In the genomic region with DNA sequence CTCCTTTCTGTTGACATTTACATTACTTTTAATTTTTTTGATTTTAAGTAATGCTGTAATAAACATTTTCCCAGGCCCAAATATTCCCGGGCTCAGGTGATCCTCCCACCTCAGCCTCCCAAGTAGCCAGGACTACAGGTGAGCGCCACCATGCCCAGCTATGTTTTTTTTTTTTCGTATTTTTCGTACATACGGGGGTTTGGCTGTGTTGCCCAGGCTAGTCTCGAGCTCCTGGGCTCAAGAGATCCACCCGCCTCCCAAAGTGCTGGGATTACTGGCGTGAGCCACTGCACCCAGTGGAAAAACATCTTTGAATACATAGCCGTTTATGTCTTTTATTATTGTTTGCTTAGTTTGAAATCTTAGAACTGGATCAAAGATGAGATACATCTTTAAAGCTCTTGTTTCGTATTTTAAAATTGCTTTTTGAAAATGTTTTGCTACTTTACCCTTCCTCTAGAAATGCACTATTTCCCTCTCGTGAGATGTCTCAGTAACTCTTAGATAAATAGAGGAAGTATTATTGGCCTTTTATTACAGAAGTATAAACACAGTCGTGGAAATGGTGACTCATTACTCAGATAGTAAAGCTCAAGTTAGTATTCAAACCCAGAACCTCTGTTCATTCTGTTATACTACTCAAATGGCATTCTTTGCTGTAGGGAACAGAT, we compare ENCODE assay signal across 8 cellular contexts. TPM values are rescaled to one million over a fixed set of nuclear protein-coding genes. Genes with fewer than 3 reads are reported as not detected.
A peak's percentile ranks its signal among the peaks of the same experiment; 100 is the strongest.
DNase-seq lines count a peak whose midpoint lies in the region; ATAC-seq and TF ChIP-seq lines count a peak whose summit lies in the region.

No MANE protein-coding gene starts in this region.

- H3K27ac Mint-ChIP-seq in stimulated activated naive CD8-positive, alpha-beta T cell treated with anti-CD3 and anti-CD28 coated beads, Interleukin-15, Interleukin-2, amounts not matched to agents 100 ng/mL and 50 ng/mL, for 24 hours, result peak overlapping the region; percentile 89
- H3K27ac Mint-ChIP-seq in neural progenitor cell, result no peak overlapping the region

- H3K4me3 ChIP-seq in endocrine pancreas (ENCODE audit: control insufficient read depth, insufficient read depth, low read length) (peak overlapping the region; percentile 98), neural progenitor cell (peak overlapping the region; percentile 74)

- H3F3A ChIP-seq in neural progenitor cell (ENCODE audit: low read depth), result peaks cover 16% of the 10 kb centered on the region

- H2AFZ ChIP-seq in neural progenitor cell (replicated peaks), result no peak overlapping the region

- peaks cover 39% of the 10 kb centered on the region for H4K20me1 ChIP-seq in neural progenitor cell (ENCODE audit: low read depth)

- no peak for TF ChIP-seq CTCF in neural progenitor cell (IDR thresholded peaks at IDR 0.05)

- no peaks in the 10 kb centered on the region for H3K36me3 ChIP-seq in endocrine pancreas (ENCODE audit: control insufficient read depth, insufficient read depth, low read length)
- H3K36me3 ChIP-seq in neural progenitor cell, result no peaks in the 10 kb centered on the region

- peak overlapping the region; percentile 90 for H3K4me3 Mint-ChIP-seq in stimulated activated naive CD8-positive, alpha-beta T cell treated with anti-CD3 and anti-CD28 coated beads, Interleukin-15, Interleukin-2, amounts not matched to agents 100 ng/mL and 50 ng/mL, for 24 hours
- peak overlapping the region; percentile 97 for H3K4me3 Mint-ChIP-seq in neural progenitor cell

- H3K9ac ChIP-seq in endocrine pancreas (ENCODE audit: control insufficient read depth, insufficient read depth, low read length) (no peak overlapping the region), neural progenitor cell (no peak overlapping the region)

- no peaks in the 10 kb centered on the region for H3K27me3 Mint-ChIP-seq in stimulated activated naive CD8-positive, alpha-beta T cell treated with anti-CD3 and anti-CD28 coated beads, Interleukin-15, Interleukin-2, amounts not matched to agents 100 ng/mL and 50 ng/mL, for 24 hours
- peaks cover 2% of the 10 kb centered on the region for H3K27me3 Mint-ChIP-seq in neural progenitor cell (ENCODE audit: insufficient read depth, low read depth)

- peak overlapping the region; percentile 86 for H3K4me2 ChIP-seq in neural progenitor cell

- H3K79me2 ChIP-seq in neural progenitor cell (ENCODE audit: low read depth), result peaks cover 69% of the 10 kb centered on the region

- H3K9me3 ChIP-seq in endocrine pancreas (ENCODE audit: control insufficient read depth, low read length), result no peaks in the 10 kb centered on the region
- no peaks in the 10 kb centered on the region for H3K9me3 ChIP-seq in neural progenitor cell (ENCODE audit: low read depth)

- no peaks in the 10 kb centered on the region for H3K9me3 Mint-ChIP-seq in stimulated activated naive CD8-positive, alpha-beta T cell treated with anti-CD3 and anti-CD28 coated beads, Interleukin-15, Interleukin-2, amounts not matched to agents 100 ng/mL and 50 ng/mL, for 24 hours
- H3K9me3 Mint-ChIP-seq in neural progenitor cell, result peaks cover 12% of the 10 kb centered on the region

- ATAC-seq in stimulated activated naive CD8-positive, alpha-beta T cell treated with anti-CD3 and anti-CD28 coated beads, Interleukin-15, Interleukin-2, amounts not matched to agents 100 U/mL and 50 U/mL, for 24 hours, result no peak
- no peak for ATAC-seq in HG03378 (IDR thresholded peaks at IDR 0.05; ENCODE audit: unreplicated experiment)

- H3K4me1 Mint-ChIP-seq in stimulated activated naive CD8-positive, alpha-beta T cell treated with anti-CD3 and anti-CD28 coated beads, Interleukin-15, Interleukin-2, amounts not matched to agents 100 ng/mL and 50 ng/mL, for 24 hours (ENCODE audit: low read depth), result peaks cover 55% of the 10 kb centered on the region
- peaks cover 25% of the 10 kb centered on the region for H3K4me1 Mint-ChIP-seq in neural progenitor cell

- H3K36me3 Mint-ChIP-seq in stimulated activated naive CD8-positive, alpha-beta T cell treated with anti-CD3 and anti-CD28 coated beads, Interleukin-15, Interleukin-2, amounts not matched to agents 100 ng/mL and 50 ng/mL, for 24 hours (ENCODE audit: low read depth), result peaks cover 38% of the 10 kb centered on the region
- peaks cover 20% of the 10 kb centered on the region for H3K36me3 Mint-ChIP-seq in neural progenitor cell

- no peaks in the 10 kb centered on the region for H3K27me3 ChIP-seq in endocrine pancreas (ENCODE audit: control insufficient read depth, insufficient read depth, low read length)
- peaks cover 21% of the 10 kb centered on the region for H3K27me3 ChIP-seq in neural progenitor cell

- no peak for DNase-seq in stimulated activated naive CD8-positive, alpha-beta T cell treated with anti-CD3 and anti-CD28 coated beads, Interleukin-15, Interleukin-2, amounts not matched to agents 100 U/mL and 50 U/mL, for 24 hours
- peak; percentile 72 for DNase-seq in RKO (ENCODE audit: low spot score)
- no peak for DNase-seq in neural progenitor cell (ENCODE audit: low spot score)
- no peak for DNase-seq in central memory CD4-positive, alpha-beta T cell
- DNase-seq in activated effector memory CD4-positive, alpha-beta T cell treated with Interleukin-2 at 50 U/mL for 16 hours, result no peak

- H3K4me1 ChIP-seq in endocrine pancreas (ENCODE audit: control insufficient read depth, insufficient read depth, low read length) (peaks cover 16% of the 10 kb centered on the region), neural progenitor cell (peaks cover 5% of the 10 kb centered on the region)

- H3K27ac ChIP-seq in neural progenitor cell, result no peak overlapping the region

RNA-seq across cellular contexts. Expression of a gene that starts 2.4 kb away (rescaled TPM):
- 65.3 and 127 TPM in 2 replicates for total RNA-seq in neural progenitor cell (ENCODE audit: low replicate concordance)
